1 cellular context compared by ENCODE assay signal in the genomic region with DNA sequence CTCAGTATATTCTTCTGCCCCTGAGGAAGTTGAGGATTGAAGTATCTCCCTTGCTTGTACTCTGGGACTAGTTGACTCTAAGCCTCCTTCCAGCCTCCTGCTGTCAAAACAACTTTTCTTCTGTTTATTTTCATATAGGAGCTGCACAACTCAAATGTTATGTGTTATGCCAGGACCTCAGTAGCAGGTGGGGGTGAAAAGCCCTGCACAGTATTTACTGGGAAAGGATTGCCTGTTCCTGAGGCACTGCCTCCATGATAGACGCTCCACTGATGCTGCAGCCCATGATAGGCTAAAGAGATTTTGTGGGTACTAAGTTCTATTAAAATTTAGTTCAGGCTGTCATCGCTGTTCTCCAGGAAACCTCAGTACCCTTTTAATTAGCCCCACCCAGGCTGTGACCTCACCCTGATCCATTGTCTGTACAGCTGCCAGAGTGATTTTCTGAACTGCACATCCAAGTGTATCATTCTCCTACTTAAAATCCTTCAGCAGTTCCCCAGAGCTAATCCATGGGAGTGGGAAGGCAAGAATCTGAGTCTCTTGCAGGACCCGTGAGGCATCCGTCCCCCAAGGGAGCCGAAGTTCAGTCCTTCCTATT.
TF ChIP-seq lines count a peak whose summit lies in the region.

No MANE protein-coding gene starts in this region.

TF ChIP-seq in HEK293, 187 proteins besides CTCF, POLR2A, EP300 and RAD21 (continued from another document):
- TF ChIP-seq PRDM10 (tag by site-specific recombination; IDR thresholded peaks at IDR 0.05) (0 out of 2 replicates have a peak, but pooled peaks have one; percentile 20), ZNF600 (tag by site-specific recombination; IDR thresholded peaks at IDR 0.05) (peak; percentile 69), ZNF362 (tag by site-specific recombination; IDR thresholded peaks at IDR 0.05) (no peak), SCRT1 (tag by site-specific recombination; IDR thresholded peaks at IDR 0.05; ENCODE audit: borderline replicate concordance) (no peak), ZNF626 (tag by site-specific recombination; IDR thresholded peaks at IDR 0.05) (no peak), ZNF785 (tag by site-specific recombination; IDR thresholded peaks at IDR 0.05) (no peak), ZNF654 (tag by site-specific recombination; IDR thresholded peaks at IDR 0.05; ENCODE audit: low read depth) (no peak), TRIM28 (IDR thresholded peaks at IDR 0.05; ENCODE audit: borderline replicate concordance, low read length) (no peak), INSM2 (tag by site-specific recombination; IDR thresholded peaks at IDR 0.05) (no peak), ZXDB (tag by site-specific recombination; IDR thresholded peaks at IDR 0.05) (no peak), ATF2 (tag by site-specific recombination; IDR thresholded peaks at IDR 0.05; ENCODE audit: low read depth) (no peak), KLF1 (tag by site-specific recombination; IDR thresholded peaks at IDR 0.05) (peak; percentile 28; the same call in 1 of the 2 replicates), ZFP69B (tag by site-specific recombination; IDR thresholded peaks at IDR 0.05) (peak; percentile 87), ZNF692 (tag by site-specific recombination; IDR thresholded peaks at IDR 0.05) (peak; percentile 93), OSR2 (tag by site-specific recombination; IDR thresholded peaks at IDR 0.05) (0 out of 2 replicates have a peak, but pooled peaks have one; percentile 12), ZEB2 (tag by site-specific recombination; IDR thresholded peaks at IDR 0.05) (0 out of 2 replicates have a peak, but pooled peaks have one; percentile 26), ZNF768 (tag by site-specific recombination; IDR thresholded peaks at IDR 0.05) (no peak), ZNF169 (tag by site-specific recombination; IDR thresholded peaks at IDR 0.05) (no peak), SP7 (tag by site-specific recombination; IDR thresholded peaks at IDR 0.05) (no peak), ZSCAN30 (tag by site-specific recombination; IDR thresholded peaks at IDR 0.05) (0 out of 2 replicates have a peak, but pooled peaks have one; percentile 20), GFI1B (tag by site-specific recombination; IDR thresholded peaks at IDR 0.05) (no peak), ZNF843 (tag by site-specific recombination; IDR thresholded peaks at IDR 0.05) (no peak), ZNF660 (tag by site-specific recombination; IDR thresholded peaks at IDR 0.05) (no peak), ZNF48 (tag by site-specific recombination; IDR thresholded peaks at IDR 0.05) (no peak)
- TF ChIP-seq, protein P1, sequence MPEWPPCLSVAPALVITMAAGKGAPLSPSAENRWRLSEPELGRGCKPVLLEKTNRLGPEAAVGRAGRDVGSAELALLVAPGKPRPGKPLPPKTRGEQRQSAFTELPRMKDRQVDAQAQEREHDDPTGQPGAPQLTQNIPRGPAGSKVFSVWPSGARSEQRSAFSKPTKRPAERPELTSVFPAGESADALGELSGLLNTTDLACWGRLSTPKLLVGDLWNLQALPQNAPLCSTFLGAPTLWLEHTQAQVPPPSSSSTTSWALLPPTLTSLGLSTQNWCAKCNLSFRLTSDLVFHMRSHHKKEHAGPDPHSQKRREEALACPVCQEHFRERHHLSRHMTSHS (tag by site-specific recombination; IDR thresholded peaks at IDR 0.05) = no peak
